Comparison of ENCODE assay signal across 1 cellular context in genomic region chr6:117481278-117481925, GRCh38.
TF ChIP-seq lines count a peak whose summit lies in the region.

No MANE protein-coding gene starts in this region.

TF ChIP-seq in HepG2, 621 proteins besides CTCF, POLR2A, EP300 and RAD21 (continued from another document and continues in another):
- TF ChIP-seq, protein P1, sequence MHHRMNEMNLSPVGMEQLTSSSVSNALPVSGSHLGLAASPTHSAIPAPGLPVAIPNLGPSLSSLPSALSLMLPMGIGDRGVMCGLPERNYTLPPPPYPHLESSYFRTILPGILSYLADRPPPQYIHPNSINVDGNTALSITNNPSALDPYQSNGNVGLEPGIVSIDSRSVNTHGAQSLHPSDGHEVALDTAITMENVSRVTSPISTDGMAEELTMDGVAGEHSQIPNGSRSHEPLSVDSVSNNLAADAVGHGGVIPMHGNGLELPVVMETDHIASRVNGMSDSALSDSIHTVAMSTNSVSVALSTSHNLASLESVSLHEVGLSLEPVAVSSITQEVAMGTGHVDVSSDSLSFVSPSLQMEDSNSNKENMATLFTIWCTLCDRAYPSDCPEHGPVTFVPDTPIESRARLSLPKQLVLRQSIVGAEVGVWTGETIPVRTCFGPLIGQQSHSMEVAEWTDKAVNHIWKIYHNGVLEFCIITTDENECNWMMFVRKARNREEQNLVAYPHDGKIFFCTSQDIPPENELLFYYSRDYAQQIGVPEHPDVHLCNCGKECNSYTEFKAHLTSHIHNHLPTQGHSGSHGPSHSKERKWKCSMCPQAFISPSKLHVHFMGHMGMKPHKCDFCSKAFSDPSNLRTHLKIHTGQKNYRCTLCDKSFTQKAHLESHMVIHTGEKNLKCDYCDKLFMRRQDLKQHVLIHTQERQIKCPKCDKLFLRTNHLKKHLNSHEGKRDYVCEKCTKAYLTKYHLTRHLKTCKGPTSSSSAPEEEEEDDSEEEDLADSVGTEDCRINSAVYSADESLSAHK (CRISPR knock-in tag; IDR thresholded peaks at IDR 0.05; ENCODE audit: borderline replicate concordance): no peak
- TF ChIP-seq KLF9 (CRISPR knock-in tag; IDR thresholded peaks at IDR 0.05; ENCODE audit: low read depth) (peak; percentile 21; the same call in 1 of the 2 replicates), KDM4B (CRISPR knock-in tag; IDR thresholded peaks at IDR 0.05) (0 out of 2 replicates have a peak, but pooled peaks have one; percentile 58), ZBTB14 (CRISPR knock-in tag; IDR thresholded peaks at IDR 0.05) (no peak), ELK4 (CRISPR knock-in tag; IDR thresholded peaks at IDR 0.05; ENCODE audit: borderline replicate concordance) (0 out of 2 replicates have a peak, but pooled peaks have one; percentile 68), ZBTB44 (CRISPR knock-in tag; IDR thresholded peaks at IDR 0.05) (peak; percentile 69; the same call in 1 of the 2 replicates), PITX1 (CRISPR knock-in tag; IDR thresholded peaks at IDR 0.05) (peak; percentile 75; the same call in 1 of the 2 replicates), FUBP1 (CRISPR knock-in tag; IDR thresholded peaks at IDR 0.05; ENCODE audit: borderline replicate concordance) (no peak), MZF1 (CRISPR knock-in tag; IDR thresholded peaks at IDR 0.05; ENCODE audit: borderline replicate concordance) (no peak), NR2C2 (CRISPR knock-in tag; IDR thresholded peaks at IDR 0.05; ENCODE audit: borderline replicate concordance) (0 out of 2 replicates have a peak, but pooled peaks have one; percentile 9), SAFB2 (CRISPR knock-in tag; IDR thresholded peaks at IDR 0.05; ENCODE audit: borderline replicate concordance, low read depth) (no peak), ZNF513 (CRISPR knock-in tag; conservative IDR thresholded peaks at IDR 0.05) (no peak), TBP (CRISPR knock-in tag; IDR thresholded peaks at IDR 0.05) (no peak), SRY (CRISPR knock-in tag; IDR thresholded peaks at IDR 0.05) (no peak; the same call in 1 of the 2 replicates), ZHX1 (CRISPR knock-in tag; IDR thresholded peaks at IDR 0.05; ENCODE audit: low read depth) (no peak), ZNF101 (CRISPR knock-in tag; IDR thresholded peaks at IDR 0.05; ENCODE audit: borderline replicate concordance, low read depth) (no peak), SNAPC2 (CRISPR knock-in tag; IDR thresholded peaks at IDR 0.05) (0 out of 2 replicates have a peak, but pooled peaks have one; percentile 54), ZNF326 (CRISPR knock-in tag; IDR thresholded peaks at IDR 0.05; ENCODE audit: borderline replicate concordance) (no peak), ZNF709 (CRISPR knock-in tag; IDR thresholded peaks at IDR 0.05) (no peak), ZNF331 (CRISPR knock-in tag; IDR thresholded peaks at IDR 0.05) (peak; percentile 96), HMGA1 (CRISPR knock-in tag; conservative IDR thresholded peaks at IDR 0.05) (no peak), YY1 (IDR thresholded peaks at IDR 0.05; ENCODE audit: insufficient read depth, insufficient replicate concordance, low read depth, low read length) (no peak), TRAFD1 (CRISPR knock-in tag; IDR thresholded peaks at IDR 0.05; ENCODE audit: borderline replicate concordance) (no peak), ZNF598 (CRISPR knock-in tag; IDR thresholded peaks at IDR 0.05; ENCODE audit: borderline replicate concordance) (0 out of 2 replicates have a peak, but pooled peaks have one; percentile 27), PRDM10 (CRISPR knock-in tag; IDR thresholded peaks at IDR 0.05; ENCODE audit: low read depth) (peak; percentile 55; the same call in 1 of the 2 replicates)
- TF ChIP-seq, protein P2, sequence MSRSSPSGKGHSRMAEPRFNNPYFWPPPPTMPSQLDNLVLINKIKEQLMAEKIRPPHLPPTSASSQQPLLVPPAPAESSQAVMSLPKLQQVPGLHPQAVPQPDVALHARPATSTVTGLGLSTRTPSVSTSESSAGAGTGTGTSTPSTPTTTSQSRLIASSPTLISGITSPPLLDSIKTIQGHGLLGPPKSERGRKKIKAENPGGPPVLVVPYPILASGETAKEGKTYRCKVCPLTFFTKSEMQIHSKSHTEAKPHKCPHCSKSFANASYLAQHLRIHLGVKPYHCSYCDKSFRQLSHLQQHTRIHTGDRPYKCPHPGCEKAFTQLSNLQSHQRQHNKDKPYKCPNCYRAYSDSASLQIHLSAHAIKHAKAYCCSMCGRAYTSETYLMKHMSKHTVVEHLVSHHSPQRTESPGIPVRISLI (CRISPR knock-in tag; IDR thresholded peaks at IDR 0.05; ENCODE audit: borderline replicate concordance): peak; percentile 30; the same call in 1 of the 2 replicates
- TF ChIP-seq, protein P3, sequence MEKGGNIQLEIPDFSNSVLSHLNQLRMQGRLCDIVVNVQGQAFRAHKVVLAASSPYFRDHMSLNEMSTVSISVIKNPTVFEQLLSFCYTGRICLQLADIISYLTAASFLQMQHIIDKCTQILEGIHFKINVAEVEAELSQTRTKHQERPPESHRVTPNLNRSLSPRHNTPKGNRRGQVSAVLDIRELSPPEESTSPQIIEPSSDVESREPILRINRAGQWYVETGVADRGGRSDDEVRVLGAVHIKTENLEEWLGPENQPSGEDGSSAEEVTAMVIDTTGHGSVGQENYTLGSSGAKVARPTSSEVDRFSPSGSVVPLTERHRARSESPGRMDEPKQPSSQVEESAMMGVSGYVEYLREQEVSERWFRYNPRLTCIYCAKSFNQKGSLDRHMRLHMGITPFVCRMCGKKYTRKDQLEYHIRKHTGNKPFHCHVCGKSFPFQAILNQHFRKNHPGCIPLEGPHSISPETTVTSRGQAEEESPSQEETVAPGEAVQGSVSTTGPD (CRISPR knock-in tag; IDR thresholded peaks at IDR 0.05): no peak
- TF ChIP-seq, protein P4, sequence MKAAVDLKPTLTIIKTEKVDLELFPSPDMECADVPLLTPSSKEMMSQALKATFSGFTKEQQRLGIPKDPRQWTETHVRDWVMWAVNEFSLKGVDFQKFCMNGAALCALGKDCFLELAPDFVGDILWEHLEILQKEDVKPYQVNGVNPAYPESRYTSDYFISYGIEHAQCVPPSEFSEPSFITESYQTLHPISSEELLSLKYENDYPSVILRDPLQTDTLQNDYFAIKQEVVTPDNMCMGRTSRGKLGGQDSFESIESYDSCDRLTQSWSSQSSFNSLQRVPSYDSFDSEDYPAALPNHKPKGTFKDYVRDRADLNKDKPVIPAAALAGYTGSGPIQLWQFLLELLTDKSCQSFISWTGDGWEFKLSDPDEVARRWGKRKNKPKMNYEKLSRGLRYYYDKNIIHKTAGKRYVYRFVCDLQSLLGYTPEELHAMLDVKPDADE (CRISPR knock-in tag; IDR thresholded peaks at IDR 0.05): no peak
